ENCODE assay signal across 9 cellular contexts in genomic region chr7:23027261-23027660, GRCh38.
"Had no signal": no experiment of that assay in that cellular context is flagged by ENCODE, and none has a peak within 500 bp of the region (broad histone marks: within the 10 kb centered on the region; RNA-seq: fewer than 3 reads in every experiment).

No MANE protein-coding gene starts in this region.

- H3K9me3 ChIP-seq: HAP-1 had no signal

- H3K4me3 Mint-ChIP-seq: IgD-negative memory B cell had no signal

- H3K9ac ChIP-seq: GM23248 had no signal

- H2AFZ ChIP-seq: GM23248 had no signal

- H3K4me1 ChIP-seq: HAP-1 had no signal

- H3K36me3 ChIP-seq: HAP-1 had no signal

- ATAC-seq: HCT116, HepG2 had no signal

- H3K27ac Mint-ChIP-seq: IgD-negative memory B cell had no signal

- DNase-seq: GM23248, GOT3, H7, KG1 had no signal

- H3K4me3 ChIP-seq: GM23248, HAP-1 had no signal

- H3K27ac ChIP-seq: GM23248, HL-60 had no signal
